Comparison of ENCODE assay signal across 23 cellular contexts in genomic region chr9:137688261-137688660, GRCh38.
"Had no signal": no experiment of that assay in that cellular context is flagged by ENCODE, and none has a peak within 500 bp of the region (broad histone marks: within the 10 kb centered on the region; RNA-seq: fewer than 3 reads in every experiment).

No MANE protein-coding gene starts in this region.

- H3K27me3 ChIP-seq: gastrocnemius medialis, hepatocyte, pancreas, right atrium auricular region, tibial nerve had no signal

- H3K27ac ChIP-seq: hepatocyte, pancreas, right atrium auricular region, tibial nerve, WERI-Rb-1 had no signal

- H3K27ac Mint-ChIP-seq: activated CD4-positive, alpha-beta memory T cell treated with anti-CD3 and anti-CD28 coated beads for 36 hours; activated CD4-positive, alpha-beta T cell treated with anti-CD3 and anti-CD28 coated beads, Interleukin-2, amount 10 ng/mL, durations not matched to agents 24 days and 14 days; activated naive CD8-positive, alpha-beta T cell; activated T-helper 2 cell treated with anti-CD3 and anti-CD28 coated beads, Interferon-gamma antibody, Interleukin-2, Interleukin-4, amounts not matched to agents 10 μg/mL and 5 μg/mL and 100 μg/mL, durations not matched to agents 14 hours and 24 hours and 36 hours; T-helper 1 cell treated with Interleukin-12 subunit alpha and Interleukin-12 subunit beta and Interleukin-4 antibody, amounts not matched to agents 30 μg/mL and 1 μg/mL, for 36 hours had no signal

- DNase-seq: activated CD4-positive, alpha-beta memory T cell treated with anti-CD3 and anti-CD28 coated beads for 36 hours; activated CD4-positive, alpha-beta T cell treated with anti-CD3 and anti-CD28 coated beads, Interleukin-2, amount 10 ng/mL, durations not matched to agents 24 days and 14 days; activated CD4-positive, CD25-positive, alpha-beta regulatory T cell treated with anti-CD3 and anti-CD28 coated beads, Interleukin-2, amount 50 U/mL, for 72 hours; activated CD8-positive, alpha-beta memory T cell treated with anti-CD3 and anti-CD28 coated beads, Interleukin-2, amount 50 U/mL, for 48 hours; activated naive CD4-positive, alpha-beta T cell treated with Interleukin-2 at 50 U/mL for 16 hours; activated T-cell treated with anti-CD3 and anti-CD28 coated beads, Interleukin-2, amount 50 U/mL, for 48 hours; effector CD8-positive, alpha-beta T cell; islet precursor cell; left ventricle myocardium superior; mammary epithelial cell; pancreas; stimulated activated naive CD4-positive, alpha-beta T cell treated with Interleukin-2 at 50 U/mL for 16 hours; T1000; WERI-Rb-1 had no signal

- H2AFZ ChIP-seq: hepatocyte had no signal

- H3K4me2 ChIP-seq: hepatocyte had no signal

- H3K36me3 ChIP-seq: gastrocnemius medialis, pancreas, right atrium auricular region, tibial nerve had no signal

- H3K9me3 ChIP-seq: gastrocnemius medialis, pancreas, right atrium auricular region, tibial nerve had no signal

- H3K4me3 ChIP-seq: gastrocnemius medialis, hepatocyte, pancreas, right atrium auricular region, tibial nerve had no signal

- H3K4me3 Mint-ChIP-seq: activated CD4-positive, alpha-beta memory T cell treated with anti-CD3 and anti-CD28 coated beads for 36 hours; activated CD4-positive, alpha-beta T cell treated with anti-CD3 and anti-CD28 coated beads, Interleukin-2, amount 10 ng/mL, durations not matched to agents 24 days and 14 days; activated naive CD8-positive, alpha-beta T cell; central memory CD8-positive, alpha-beta T cell; nephron; T-helper 1 cell treated with Interleukin-12 subunit alpha and Interleukin-12 subunit beta and Interleukin-4 antibody, amounts not matched to agents 30 μg/mL and 1 μg/mL, for 36 hours had no signal

- H3K27me3 Mint-ChIP-seq: activated CD4-positive, alpha-beta memory T cell treated with anti-CD3 and anti-CD28 coated beads for 36 hours; activated CD4-positive, alpha-beta T cell treated with anti-CD3 and anti-CD28 coated beads, Interleukin-2, amount 10 ng/mL, durations not matched to agents 24 days and 14 days; activated naive CD8-positive, alpha-beta T cell; central memory CD8-positive, alpha-beta T cell had no signal
